In the genomic region with DNA sequence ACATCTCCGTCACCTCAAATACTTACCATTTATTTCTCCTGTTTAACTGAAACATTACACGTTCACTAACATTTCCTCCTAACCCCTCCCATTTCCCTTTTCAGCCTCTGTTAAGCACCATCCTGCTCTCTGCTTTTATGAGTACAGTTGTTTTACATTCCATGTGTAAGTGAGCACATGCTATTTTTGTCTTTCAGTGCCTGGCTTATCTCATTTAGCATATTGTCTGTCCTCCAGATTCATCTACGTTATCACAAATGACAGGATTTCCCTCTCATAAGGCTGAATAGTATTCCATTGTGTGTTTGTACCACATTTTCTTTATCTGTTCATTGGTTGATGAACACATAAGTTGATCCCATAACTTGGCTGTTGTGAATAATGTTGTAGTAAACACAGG, we compare ENCODE assay signal across 19 cellular contexts. TPM values are rescaled to one million over a fixed set of nuclear protein-coding genes. Genes with fewer than 3 reads are reported as not detected.
DNase-seq lines count a peak whose midpoint lies in the region; ATAC-seq and TF ChIP-seq lines count a peak whose summit lies in the region.
"Had no signal": no experiment of that assay in that cellular context is flagged by ENCODE, and none has a peak within 500 bp of the region (broad histone marks: within the 10 kb centered on the region; RNA-seq: fewer than 3 reads in every experiment).

No MANE protein-coding gene starts in this region.

- no peak for TF ChIP-seq POLR2A in right lobe of liver (IDR thresholded peaks at IDR 0.05)

- H3K27me3 ChIP-seq in right lobe of liver (no peaks in the 10 kb centered on the region), upper lobe of right lung (no peaks in the 10 kb centered on the region)
- H3K27me3 ChIP-seq: MG63, tibial nerve had no signal

- TF ChIP-seq CTCF in fibroblast of villous mesenchyme (IDR thresholded peaks at IDR 0.05; ENCODE audit: insufficient read depth, low read depth, low read length) (no peak), right lobe of liver (IDR thresholded peaks at IDR 0.05) (no peak), upper lobe of right lung (IDR thresholded peaks at IDR 0.05) (no peak)

- ATAC-seq in Right ventricle myocardium inferior (peak; percentile 84), right lobe of liver (peak; percentile 58 to 84 (median 74)), upper lobe of right lung (peak; percentile 46), GM19455 (IDR thresholded peaks at IDR 0.05; ENCODE audit: unreplicated experiment) (no peak)
- ATAC-seq: activated CD4-positive, alpha-beta T cell treated with anti-CD3 and anti-CD28 coated beads for 36 hours; stimulated activated effector memory CD8-positive, alpha-beta T cell treated with anti-CD3 and anti-CD28 coated beads, Interleukin-12 subunit alpha, Interleukin-12 subunit beta, amount 100 ng/mL, for 72 hours had no signal

- DNase-seq in Right ventricle myocardium inferior (ENCODE audit: missing footprints), result no peak
- no peak for DNase-seq in cardiac septum (ENCODE audit: low spot score)
- DNase-seq in fibroblast of villous mesenchyme (ENCODE audit: low read depth), result peak; percentile 83
- no peak for DNase-seq in right lobe of liver
- DNase-seq in upper lobe of right lung, result no peak
- DNase-seq in EL, result no peak
- DNase-seq in activated CD4-positive, alpha-beta T cell treated with anti-CD3 and anti-CD28 coated beads for 4 hours, result no peak
- DNase-seq: activated CD4-positive, alpha-beta T cell treated with anti-CD3 and anti-CD28 coated beads for 36 hours; activated CD8-positive, alpha-beta memory T cell treated with anti-CD3 and anti-CD28 coated beads, Interleukin-2, amount 50 U/mL, for 4 hours; activated naive CD4-positive, alpha-beta T cell treated with anti-CD3 and anti-CD28 coated beads for 36 hours; effector CD8-positive, alpha-beta T cell; MG63; midbrain; NCI-H1694 treated with DMSO at 0.1 percent for 48 hours had no signal

- peak overlapping the region in 1 of 3 donors; percentile 13 for H3K27ac ChIP-seq in right lobe of liver
- H3K27ac ChIP-seq in upper lobe of right lung, result no peak overlapping the region
- H3K27ac ChIP-seq: 22Rv1, tibial nerve had no signal

- WGBS in right lobe of liver (ENCODE audit: insufficient coverage, low coverage, low lambda C conversion rate, missing lambda C conversion rate), result 74% methylated on average over 3 of the region's 3 CpGs

- peaks cover 0 to 16% (median 5%) of the 10 kb centered on the region in 4 donors for H3K4me1 ChIP-seq in right lobe of liver
- no peaks in the 10 kb centered on the region for H3K4me1 ChIP-seq in upper lobe of right lung
- H3K4me1 ChIP-seq: HAP-1, tibial nerve had no signal

- H3K4me3 ChIP-seq in fibroblast of villous mesenchyme (ENCODE audit: low read depth, low read length) (no peak overlapping the region), right lobe of liver (no peak overlapping the region), upper lobe of right lung (no peak overlapping the region)
- H3K4me3 ChIP-seq: HAP-1, MG63, tibial nerve had no signal

- intact Hi-C loops in Right ventricle myocardium inferior (cut with DNase I), result loop anchor here (5.0 kb wide), 1 partner anchor 277 kb away; a partner anchor contains a TSS
- intact Hi-C loops in cardiac septum (cut with DNase I), result loop anchor here (10.0 kb wide), 1 partner anchor 100 kb away; no protein-coding TSS in a partner anchor
- intact Hi-C loops in right lobe of liver (cut with DNase I), result no loop called here
- intact Hi-C loops in upper lobe of right lung (cut with DNase I), result no loop called here

- H3K36me3 ChIP-seq in right lobe of liver (peaks cover 0 to 43% (median 4%) of the 10 kb centered on the region in 4 donors), upper lobe of right lung (peaks cover 63% of the 10 kb centered on the region)

- no peaks in the 10 kb centered on the region for H3K9me3 ChIP-seq in right lobe of liver
- no peaks in the 10 kb centered on the region for H3K9me3 ChIP-seq in upper lobe of right lung
- H3K9me3 ChIP-seq: HAP-1, MG63, tibial nerve had no signal

RNA-seq across cellular contexts. Expression of a gene that starts 22.7 kb away (rescaled TPM):
- total RNA-seq in Right ventricle myocardium inferior (16.7 TPM), cardiac septum (20.0 TPM), fibroblast of villous mesenchyme (15.8 and 24.2 TPM in 2 replicates), right lobe of liver (10 to 100 TPM in 3 of 6 experiments, 1 to 10 TPM in 3; 8.9 to 13.4 (median 10.3) TPM), upper lobe of right lung (18.1 TPM)

RNA-seq across cellular contexts. Expression of a gene that starts 23.9 kb away (rescaled TPM):
- total RNA-seq in Right ventricle myocardium inferior (26.8 TPM), cardiac septum (29.5 TPM), fibroblast of villous mesenchyme (8.7 and 12.5 TPM in 2 replicates), right lobe of liver (10 to 100 TPM in 4 of 6 experiments, 1 to 10 TPM in 2; 6.7 to 17.4 (median 10.5) TPM), upper lobe of right lung (59.0 TPM)

Comparison
In these comparisons a context has a peak if more than half of its experiments do, and no peak if none do; other contexts are left out.
1. intact Hi-C loops: an anchor here in Right ventricle myocardium inferior (5.0 kb wide) and cardiac septum (10.0 kb wide); none called in right lobe of liver and upper lobe of right lung.